2 cellular contexts compared by ENCODE assay signal in genomic region chr5:9533096-9533495, GRCh38.
TF ChIP-seq lines count a peak whose summit lies in the region.

No MANE protein-coding gene starts in this region.

TF ChIP-seq in SK-N-SH treated with all-trans-retinoic acid at 6 μM for 48 hours, 23 proteins besides CTCF, POLR2A, EP300 and RAD21:
- TF ChIP-seq ZNF565 (CRISPR knock-in tag; conservative IDR thresholded peaks at IDR 0.05; ENCODE audit: low read depth) (no peak), ZNF70 (CRISPR knock-in tag; IDR thresholded peaks at IDR 0.05) (no peak), SNAI2 (CRISPR knock-in tag; IDR thresholded peaks at IDR 0.05) (no peak), ARNTL (CRISPR knock-in tag; IDR thresholded peaks at IDR 0.05; ENCODE audit: borderline replicate concordance, low read depth) (no peak), CSRNP3 (CRISPR knock-in tag; IDR thresholded peaks at IDR 0.05) (no peak), TSHZ2 (CRISPR knock-in tag; IDR thresholded peaks at IDR 0.05) (no peak), CSDC2 (CRISPR knock-in tag; IDR thresholded peaks at IDR 0.05) (no peak), TCF4 (CRISPR knock-in tag; IDR thresholded peaks at IDR 0.05; ENCODE audit: borderline replicate concordance) (no peak), POU6F1 (CRISPR knock-in tag; IDR thresholded peaks at IDR 0.05; ENCODE audit: borderline replicate concordance, low read depth) (no peak)
TF ChIP-seq in SK-N-SH treated with all-trans-retinoic acid at 6 μM for 48 hours: peak in this region for 0.

TF ChIP-seq in SK-N-SH, 30 proteins besides CTCF, POLR2A, EP300 and RAD21:
- TF ChIP-seq SMC3 (IDR thresholded peaks at IDR 0.05; ENCODE audit: low read depth, low read length) (no peak), GATA2 (CRISPR knock-in tag; IDR thresholded peaks at IDR 0.05) (no peak), POLR2AphosphoS5 (IDR thresholded peaks at IDR 0.05; ENCODE audit: low read depth, low read length) (no peak), MAX (IDR thresholded peaks at IDR 0.05; ENCODE audit: low read depth) (no peak), NFIC (IDR thresholded peaks at IDR 0.05; ENCODE audit: borderline replicate concordance) (no peak), RXRA (IDR thresholded peaks at IDR 0.05; ENCODE audit: borderline replicate concordance, low read depth) (no peak), JUND (IDR thresholded peaks at IDR 0.05) (no peak), USF1 (IDR thresholded peaks at IDR 0.05; ENCODE audit: borderline replicate concordance, low read depth) (no peak), MXI1 (IDR thresholded peaks at IDR 0.05; ENCODE audit: low read depth, low read length) (no peak), YY1 (IDR thresholded peaks at IDR 0.05; ENCODE audit: low read depth) (no peak), TAF1 (IDR thresholded peaks at IDR 0.05; ENCODE audit: borderline replicate concordance, low read depth, low read length) (no peak), EZH2phosphoT487 (IDR thresholded peaks at IDR 0.05; ENCODE audit: borderline replicate concordance, low read depth) (no peak), IRF3 (IDR thresholded peaks at IDR 0.05; ENCODE audit: low read depth, low read length) (no peak), RFX5 (IDR thresholded peaks at IDR 0.05; ENCODE audit: low read length) (no peak), FOXJ3 (CRISPR knock-in tag; IDR thresholded peaks at IDR 0.05) (no peak), FOXM1 (IDR thresholded peaks at IDR 0.05; ENCODE audit: low read depth) (no peak), NRF1 (IDR thresholded peaks at IDR 0.05; ENCODE audit: low read depth, low read length) (no peak), SIN3A (IDR thresholded peaks at IDR 0.05; ENCODE audit: borderline replicate concordance, low read depth, low read length) (no peak)
